ENCODE assay signal across 9 cellular contexts in the genomic region with DNA sequence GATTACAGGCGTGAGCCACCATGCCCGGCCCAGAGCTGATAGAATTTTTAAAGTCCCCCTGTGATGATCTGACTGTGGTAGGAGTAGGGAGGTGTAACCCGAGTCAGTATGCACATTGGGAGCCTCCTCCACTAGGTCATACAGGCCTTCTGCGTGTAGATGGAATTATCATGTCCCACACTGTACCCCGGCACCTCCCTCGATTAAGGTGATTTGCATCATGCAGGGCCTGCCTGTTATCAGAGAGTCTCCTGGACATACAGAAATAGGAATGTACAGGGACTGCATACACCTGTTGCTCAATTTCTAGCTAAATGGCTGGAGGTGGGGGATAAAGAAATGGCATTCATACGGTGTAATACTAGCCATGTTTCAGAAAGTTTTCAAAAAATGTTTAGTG. TPM values are rescaled to one million over a fixed set of nuclear protein-coding genes. Genes with fewer than 3 reads are reported as not detected.
DNase-seq lines count a peak whose midpoint lies in the region; ATAC-seq and TF ChIP-seq lines count a peak whose summit lies in the region.
"Had no signal": no experiment of that assay in that cellular context is flagged by ENCODE, and none has a peak within 500 bp of the region (broad histone marks: within the 10 kb centered on the region; RNA-seq: fewer than 3 reads in every experiment).

No MANE protein-coding gene starts in this region.

- BruUV-seq in Calu3 (replicated peaks; lab: Mats Ljungman, UMichigan): no TSS peak

- no peak for TF ChIP-seq POLR2A in NB4 (IDR thresholded peaks at IDR 0.05; ENCODE audit: extremely low read depth, insufficient read length)

- ATAC-seq in effector memory CD8-positive, alpha-beta T cell (replicated peaks): no peak
- ATAC-seq in GM21360 (IDR thresholded peaks at IDR 0.05; ENCODE audit: unreplicated experiment): no peak

- TF ChIP-seq CTCF in Calu3 (IDR thresholded peaks at IDR 0.05; ENCODE audit: unreplicated experiment): no peak
- no peak for TF ChIP-seq CTCF in NB4 (IDR thresholded peaks at IDR 0.05; ENCODE audit: low read depth, low read length)
- TF ChIP-seq CTCF in osteoblast (IDR thresholded peaks at IDR 0.05; ENCODE audit: extremely low read depth, low read depth, low read length): no peak

- H3K9me3 ChIP-seq in osteoblast (ENCODE audit: low read depth, low read length): no peaks in the 10 kb centered on the region

- H3K36me3 ChIP-seq in osteoblast (ENCODE audit: insufficient read depth, low read length): peaks cover 40% of the 10 kb centered on the region

- peaks cover 51% of the 10 kb centered on the region for H3K79me2 ChIP-seq in osteoblast (ENCODE audit: insufficient read depth, low read length)

- peaks cover 71% of the 10 kb centered on the region for H3K36me3 Mint-ChIP-seq in Calu3 (ENCODE audit: insufficient read depth, unreplicated experiment)
- H3K36me3 Mint-ChIP-seq in effector memory CD8-positive, alpha-beta T cell (ENCODE audit: insufficient read depth): peaks cover 28% of the 10 kb centered on the region

- H3K4me2 ChIP-seq in osteoblast (ENCODE audit: insufficient read depth, low read length): peak overlapping the region; percentile 82

- intact Hi-C loops in Calu3 (cut with micrococcal nuclease; ENCODE audit: unreplicated experiment): no loop called here

- no peak for DNase-seq in Calu3
- no peak for DNase-seq in NB4 (ENCODE audit: low read depth)
- no peak for DNase-seq in effector memory CD8-positive, alpha-beta T cell
- no peak for DNase-seq in osteoblast (ENCODE audit: insufficient read length, low spot score, missing footprints)
- no peak for DNase-seq in NOMO-1 treated with DMSO at 0.1 percent for 48 hours (lab: John Stamatoyannopoulos, UW; ENCODE audit: unreplicated experiment)
- DNase-seq in NCI-H2107 treated with DMSO at 0.1 percent for 48 hours (lab: John Stamatoyannopoulos, UW; ENCODE audit: unreplicated experiment): no peak
- no peak for DNase-seq in HT-29 (ENCODE audit: low spot score)

- CTCF ChIA-PET in Calu3 (lab: Charles Lee): no interaction called here

- peak overlapping the region; percentile 92 for H3K4me3 ChIP-seq in NB4 (ENCODE audit: low read depth, low read length)
- H3K4me3 ChIP-seq in osteoblast (ENCODE audit: insufficient read depth, low read length): peak overlapping the region; percentile 96

- H4K20me1 ChIP-seq in osteoblast (ENCODE audit: insufficient read depth, low read length): peaks cover 13% of the 10 kb centered on the region

- peaks cover 6% of the 10 kb centered on the region for H3K9me3 Mint-ChIP-seq in Calu3 (ENCODE audit: low read depth, unreplicated experiment)
- H3K9me3 Mint-ChIP-seq in effector memory CD8-positive, alpha-beta T cell: no peaks in the 10 kb centered on the region

- no peak overlapping the region for H2AFZ ChIP-seq in osteoblast (ENCODE audit: low read length)

- H3K27ac Mint-ChIP-seq in Calu3 (ENCODE audit: unreplicated experiment): peak overlapping the region; percentile 96
- peak overlapping the region; percentile 96 to 99 for H3K27ac Mint-ChIP-seq in effector memory CD8-positive, alpha-beta T cell

- peaks cover 21% of the 10 kb centered on the region for H3K4me1 Mint-ChIP-seq in Calu3 (ENCODE audit: low read depth, unreplicated experiment)
- peaks cover 24 to 34% of the 10 kb centered on the region in 2 donors for H3K4me1 Mint-ChIP-seq in effector memory CD8-positive, alpha-beta T cell (ENCODE audit: low read depth in 2 of 2)

- peak overlapping the region; percentile 94 for H3K27ac ChIP-seq in osteoblast (ENCODE audit: low read depth, low read length)
- H3K27ac ChIP-seq: SJSA1 had no signal

- no peaks in the 10 kb centered on the region for H3K27me3 ChIP-seq in osteoblast (ENCODE audit: insufficient read depth, low read length)
- H3K27me3 ChIP-seq: SJSA1 had no signal

- peaks cover 14% of the 10 kb centered on the region for H3K4me1 ChIP-seq in osteoblast (ENCODE audit: insufficient read depth, low read length)

- no peaks in the 10 kb centered on the region for H3K27me3 Mint-ChIP-seq in Calu3 (ENCODE audit: unreplicated experiment)
- H3K27me3 Mint-ChIP-seq in effector memory CD8-positive, alpha-beta T cell: no peaks in the 10 kb centered on the region

- H3K4me3 Mint-ChIP-seq in Calu3 (ENCODE audit: low read depth, unreplicated experiment): peak overlapping the region; percentile 99
- peak overlapping the region; percentile 91 to 97 for H3K4me3 Mint-ChIP-seq in effector memory CD8-positive, alpha-beta T cell

RNA-seq across cellular contexts. Expression of gene ERVK3-1, which starts 0.9 kb away (rescaled TPM):
- 68.4 and 70.8 TPM in 2 replicates for total RNA-seq in Calu3 (2022)
- 23.9 and 29.3 TPM in 2 replicates for total RNA-seq in osteoblast
- 74.2 and 83.4 TPM in 2 replicates for total RNA-seq in HT-29 (2014; rRNA removed; shearing (Covaris generic))

RNA-seq across cellular contexts. Expression of gene ZSCAN22, which starts 22.5 kb away (rescaled TPM):
- total RNA-seq in Calu3 (2022) (4.6 TPM in 2 replicates), osteoblast (2.5 and 3.5 TPM in 2 replicates)
- 3.6 and 3.7 TPM in 2 replicates for total RNA-seq in HT-29 (2014; rRNA removed; shearing (Covaris generic))

RNA-seq across cellular contexts. Expression of gene ZNF8, which starts 25.5 kb away (rescaled TPM):
- total RNA-seq in Calu3 (2022) (12.1 and 12.8 TPM in 2 replicates), osteoblast (8.7 and 8.8 TPM in 2 replicates)
- 6.4 and 8.5 TPM in 2 replicates for total RNA-seq in HT-29 (2014; rRNA removed; shearing (Covaris generic))

RNA-seq across cellular contexts. Expression of gene A1BG, which starts 49.0 kb away (rescaled TPM):
- total RNA-seq in Calu3 (2022): not detected in 2 replicates
- 1.1 and 1.5 TPM in 2 replicates for total RNA-seq in osteoblast
- 0.47 TPM in 1 of 2 replicates, not detected in the other for total RNA-seq in HT-29 (2014; rRNA removed; shearing (Covaris generic))

RNA-seq across cellular contexts. Expression of gene ZNF497, which starts 58.3 kb away (rescaled TPM):
- 2.4 and 3.1 TPM in 2 replicates for total RNA-seq in Calu3 (2022)
- 1.2 and 1.4 TPM in 2 replicates for total RNA-seq in osteoblast
- 2.0 and 6.0 TPM in 2 replicates for total RNA-seq in HT-29 (2014; rRNA removed; shearing (Covaris generic))
